ENCODE assay signal across 8 cellular contexts in the genomic region with DNA sequence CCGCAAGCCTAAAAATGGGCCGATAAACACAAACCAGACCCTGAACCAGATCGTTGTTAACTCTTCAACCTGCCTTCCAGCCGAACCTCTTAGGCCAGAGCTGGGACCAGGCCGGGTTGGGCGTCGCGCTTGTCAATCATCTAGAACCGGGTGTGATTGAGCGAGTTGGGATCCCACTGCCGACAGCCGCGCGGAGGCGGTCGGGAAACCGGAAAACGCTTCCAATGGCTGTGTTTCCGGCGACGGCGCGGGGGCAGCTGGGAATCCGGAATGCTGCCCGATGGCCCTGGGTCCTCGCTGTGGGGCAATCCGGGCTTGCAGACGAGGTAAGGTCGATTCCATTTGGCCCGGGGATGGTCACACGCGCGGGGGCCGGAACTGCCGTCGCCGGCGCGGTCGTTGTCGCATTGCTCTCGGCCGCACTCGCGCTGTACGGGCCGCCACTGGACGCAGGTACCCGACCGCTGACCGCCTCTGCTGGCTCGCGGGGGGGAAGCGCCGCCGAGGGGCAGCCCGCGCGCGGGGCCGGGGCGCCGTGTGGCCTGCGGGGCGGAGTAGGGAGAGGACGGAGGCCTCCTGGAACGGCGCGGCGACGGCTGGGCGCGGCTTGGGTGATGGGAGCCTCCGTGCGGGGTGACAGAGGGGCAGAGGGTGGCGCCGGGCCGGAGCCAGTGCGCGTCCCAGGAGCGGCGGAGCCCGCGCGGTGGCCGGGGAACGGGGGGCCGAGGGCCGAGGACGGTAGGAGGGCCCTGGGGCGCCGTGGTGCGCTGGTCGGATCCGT. TPM values are rescaled to one million over a fixed set of nuclear protein-coding genes. Genes with fewer than 3 reads are reported as not detected.
DNase-seq lines count a peak whose midpoint lies in the region; ATAC-seq and TF ChIP-seq lines count a peak whose summit lies in the region.

Gene NAXD, plus strand, starts transcription at position 224 of the 781 bp plus-strand sequence. Its CDS starts 57 bp downstream, at position 281.

- H3K9me3 ChIP-seq in BE2C: no peaks in the 10 kb centered on the region

- H3K36me3 ChIP-seq in BE2C: no peaks in the 10 kb centered on the region

- H3K4me3 ChIP-seq in BE2C (ENCODE audit: low read depth, low read length): peak within 1 kb of the TSS; percentile 89

- no peaks in the 10 kb centered on the region for H3K27me3 ChIP-seq in BE2C

- TF ChIP-seq CTCF in BE2C (IDR thresholded peaks at IDR 0.05; ENCODE audit: low read depth, low read length): no peak

- H3K4me1 ChIP-seq in BE2C: peaks cover 4% of the 10 kb centered on the region; the same call in 1 of the 2 replicates

- ATAC-seq in HG03442 (IDR thresholded peaks at IDR 0.05; ENCODE audit: unreplicated experiment): peak; percentile 73

- peak; percentile 95 for DNase-seq in BE2C
- DNase-seq in GM19238 (ENCODE audit: insufficient read length, low spot score): peak; percentile 99
- DNase-seq in NCI-H524 (lab: John Stamatoyannopoulos, UW): peak; percentile 84 to 92
- peak; percentile 70 for DNase-seq in activated CD4-positive, alpha-beta T cell treated with anti-CD3 and anti-CD28 coated beads, Interleukin-2, amount 50 U/mL, for 1 hour
- DNase-seq in dedifferentiated amniotic fluid mesenchymal stem cell (ENCODE audit: extremely low spot score): peak; percentile 95
- DNase-seq in left kidney (ENCODE audit: low read depth, low spot score): peak; percentile 98
- DNase-seq in stimulated activated CD4-positive, alpha-beta T cell treated with anti-CD3 and anti-CD28 coated beads, Interleukin-2, amount 100 ng/mL, for 24 hours: peak; percentile 87 to 88

RNA-seq across cellular contexts. Expression of gene NAXD, which starts in this region (rescaled TPM):
- 46.6 TPM for polyA plus RNA-seq in BE2C (2012; ENCODE audit: insufficient read depth, insufficient read length, low read depth)

Comparison
In these comparisons a context has a peak if more than half of its experiments do, and no peak if none do; other contexts are left out.
1. Peak in every context shown above with its lines: DNase-seq, ATAC-seq and H3K4me3 ChIP-seq.